8 cellular contexts compared by ENCODE assay signal in genomic region chr3:111338059-111338698, GRCh38.
DNase-seq lines count a peak whose midpoint lies in the region; ATAC-seq and TF ChIP-seq lines count a peak whose summit lies in the region.

No MANE protein-coding gene starts in this region.

- TF ChIP-seq CTCF in DND-41 (IDR thresholded peaks at IDR 0.05; ENCODE audit: borderline replicate concordance, extremely low read depth, low read length, poor library complexity, severe bottlenecking): peak; percentile 93
- TF ChIP-seq CTCF in OCI-LY1 (IDR thresholded peaks at IDR 0.05; ENCODE audit: low read length): peak; percentile 90
- peak in 1 of 2 donors; percentile 56 for TF ChIP-seq CTCF in right atrium auricular region (IDR thresholded peaks at IDR 0.05)

- H3K9me2 ChIP-seq in OCI-LY1 (ENCODE audit: low read depth, low read length): no peaks in the 10 kb centered on the region

- H3K4me3 ChIP-seq in DND-41 (ENCODE audit: low read depth in 1 of 2, low read length in 2 of 2) (no peak overlapping the region), OCI-LY1 (ENCODE audit: low read depth, low read length, poor library complexity, severe bottlenecking) (no peak overlapping the region), right atrium auricular region (no peak overlapping the region)

- H3K27ac ChIP-seq in DND-41 (ENCODE audit: low read length) (peak overlapping the region; percentile 98), OCI-LY1 (ENCODE audit: low read depth, low read length, poor library complexity, severe bottlenecking) (no peak overlapping the region), right atrium auricular region (no peak overlapping the region)

- H3F3A ChIP-seq in OCI-LY1 (ENCODE audit: insufficient read depth, low read length): no peaks in the 10 kb centered on the region

- H2AFZ ChIP-seq in DND-41 (ENCODE audit: low read depth, low read length) (peak overlapping the region; percentile 42), OCI-LY1 (ENCODE audit: low read length) (no peak overlapping the region)

- ATAC-seq in DND-41 (ENCODE audit: insufficient read depth, low read depth): peak; percentile 56
- peak; percentile 46 for ATAC-seq in HG02623 (IDR thresholded peaks at IDR 0.05; ENCODE audit: unreplicated experiment)
- ATAC-seq in HG02981 (IDR thresholded peaks at IDR 0.05; ENCODE audit: unreplicated experiment): no peak
- ATAC-seq in HG03342 (IDR thresholded peaks at IDR 0.05; ENCODE audit: unreplicated experiment): no peak

- H3K4me1 ChIP-seq in DND-41 (ENCODE audit: insufficient read depth, low read length) (peaks cover 47% of the 10 kb centered on the region), OCI-LY1 (ENCODE audit: insufficient read depth, low read length, severe bottlenecking) (no peaks in the 10 kb centered on the region), right atrium auricular region (no peaks in the 10 kb centered on the region)

- H3K9ac ChIP-seq in DND-41 (ENCODE audit: low read depth, low read length): peak overlapping the region; percentile 59; the same call in 1 of the 2 replicates
- no peak overlapping the region for H3K9ac ChIP-seq in OCI-LY1 (ENCODE audit: low read length)

- H3K4me2 ChIP-seq in DND-41 (ENCODE audit: insufficient read depth, low read length) (no peak overlapping the region), OCI-LY1 (ENCODE audit: low read length) (no peak overlapping the region)

- H3K9me3 ChIP-seq in DND-41 (ENCODE audit: insufficient read depth, low read length, severe bottlenecking) (peaks cover 19% of the 10 kb centered on the region), OCI-LY1 (ENCODE audit: low read length) (no peaks in the 10 kb centered on the region), right atrium auricular region (peaks cover 0 to 3% of the 10 kb centered on the region in 2 donors)

- H4K20me1 ChIP-seq in DND-41 (ENCODE audit: insufficient read depth, low read length) (no peaks in the 10 kb centered on the region), OCI-LY1 (ENCODE audit: insufficient read depth, low read length) (no peaks in the 10 kb centered on the region)

- H3K27me3 ChIP-seq in DND-41 (ENCODE audit: insufficient read depth, low read length, poor library complexity): no peaks in the 10 kb centered on the region
- H3K27me3 ChIP-seq in OCI-LY1 (ENCODE audit: insufficient read depth, low read length): no peaks in the 10 kb centered on the region
- no peaks in the 10 kb centered on the region for H3K27me3 ChIP-seq in right atrium auricular region

- DNase-seq in DND-41 (peak; percentile 83), right atrium auricular region (ENCODE audit: low spot score) (peak; percentile 59)
- peak; percentile 1 for DNase-seq in activated gamma-delta T cell treated with anti-CD3 and anti-CD28 coated beads, Interleukin-2, amount 50 U/mL, for 16 hours (ENCODE audit: low read depth)
- peak; percentile 30 for DNase-seq in stimulated activated CD4-positive, alpha-beta T cell treated with anti-CD3 and anti-CD28 coated beads, Interleukin-12 subunit alpha, Interleukin-12 subunit beta, amount 100 ng/mL, for 4 hours

- H3K36me3 ChIP-seq in DND-41 (ENCODE audit: insufficient read depth, low read length) (no peaks in the 10 kb centered on the region), OCI-LY1 (ENCODE audit: insufficient read depth, low read length) (no peaks in the 10 kb centered on the region), right atrium auricular region (no peaks in the 10 kb centered on the region)

- H3K79me2 ChIP-seq in DND-41 (ENCODE audit: insufficient read depth, low read length) (no peaks in the 10 kb centered on the region), OCI-LY1 (ENCODE audit: insufficient read depth, low read length) (no peaks in the 10 kb centered on the region)

Comparison
In these comparisons a context has a peak if more than half of its experiments do, and no peak if none do; other contexts are left out.
1. ATAC-seq: peak in DND-41 (single experiment) and HG02623 (single experiment); none in HG02981 (single experiment) and HG03342 (single experiment).
2. DNase-seq: peak in every context shown above with its lines; median percentile 83 in DND-41; 59 in right atrium auricular region; 30 in stimulated activated CD4-positive, alpha-beta T cell treated with anti-CD3 and anti-CD28 coated beads, Interleukin-12 subunit alpha, Interleukin-12 subunit beta, amount 100 ng/mL, for 4 hours; 1 in activated gamma-delta T cell treated with anti-CD3 and anti-CD28 coated beads, Interleukin-2, amount 50 U/mL, for 16 hours.